ENCODE assay signal across 8 cellular contexts in genomic region chr7:32163141-32163806, GRCh38.
DNase-seq lines count a peak whose midpoint lies in the region; ATAC-seq and TF ChIP-seq lines count a peak whose summit lies in the region.
"Had no signal": no experiment of that assay in that cellular context is flagged by ENCODE, and none has a peak within 500 bp of the region (broad histone marks: within the 10 kb centered on the region; RNA-seq: fewer than 3 reads in every experiment).

No MANE protein-coding gene starts in this region.

- no peak overlapping the region for H3K27ac Mint-ChIP-seq in WTC11
- H3K27ac Mint-ChIP-seq: activated naive CD8-positive, alpha-beta T cell treated with anti-CD3 and anti-CD28 coated beads for 36 hours had no signal

- H3K4me1 Mint-ChIP-seq in WTC11, result peaks cover 3% of the 10 kb centered on the region; the same call in 1 of the 2 replicates
- H3K4me1 Mint-ChIP-seq: activated naive CD8-positive, alpha-beta T cell treated with anti-CD3 and anti-CD28 coated beads for 36 hours had no signal

- peaks cover 21% of the 10 kb centered on the region for H3K27me3 Mint-ChIP-seq in WTC11 (ENCODE audit: low read depth)
- H3K27me3 Mint-ChIP-seq: activated naive CD8-positive, alpha-beta T cell treated with anti-CD3 and anti-CD28 coated beads for 36 hours had no signal

- CTCF ChIA-PET in WTC11 (lab: Charles Lee), result interaction anchor here (0.6 to 2.6 kb wide), 3 partner anchors 20 to 1820 kb away, joined by 3 to 19 read pairs (median 4); no protein-coding TSS in a partner anchor

- DNase-seq in LoVo (ENCODE audit: low spot score) (peak; percentile 73), cerebellar cortex (ENCODE audit: low spot score) (peak; percentile 97), kidney tubule cell (ENCODE audit: low spot score) (peak; percentile 98), WTC11 (ENCODE audit: low spot score) (no peak), GM13976 (ENCODE audit: low spot score) (no peak)
- DNase-seq in activated CD4-positive, CD25-positive, alpha-beta regulatory T cell treated with anti-CD3 and anti-CD28 coated beads, Interleukin-2, amount 50 U/mL, for 72 hours, result no peak
- DNase-seq: activated naive CD8-positive, alpha-beta T cell treated with anti-CD3 and anti-CD28 coated beads for 36 hours had no signal

- H3K4me3 Mint-ChIP-seq in WTC11, result no peak overlapping the region
- H3K4me3 Mint-ChIP-seq: activated naive CD8-positive, alpha-beta T cell treated with anti-CD3 and anti-CD28 coated beads for 36 hours had no signal

- H3K9me3 Mint-ChIP-seq in WTC11, result no peaks in the 10 kb centered on the region
- H3K9me3 Mint-ChIP-seq: activated naive CD8-positive, alpha-beta T cell treated with anti-CD3 and anti-CD28 coated beads for 36 hours had no signal

- H3K36me3 Mint-ChIP-seq in WTC11, result no peaks in the 10 kb centered on the region
- H3K36me3 Mint-ChIP-seq: activated naive CD8-positive, alpha-beta T cell treated with anti-CD3 and anti-CD28 coated beads for 36 hours had no signal

- ATAC-seq in WTC11, result no peak
- no peak for ATAC-seq in GM18870 (IDR thresholded peaks at IDR 0.05; ENCODE audit: unreplicated experiment)

- in situ Hi-C loops in GM13976 (cut with MboI; ENCODE audit: low sequenced_read_pairs, unreplicated experiment), result no loop called here

- no peak for TF ChIP-seq CTCF in WTC11 (IDR thresholded peaks at IDR 0.05)
- TF ChIP-seq CTCF in GM13976 (IDR thresholded peaks at IDR 0.05; ENCODE audit: borderline replicate concordance, control extremely low read depth, extremely low read depth, insufficient read depth, missing control alignments), result no peak

- POLR2A ChIA-PET in WTC11 (lab: Charles Lee), result no interaction called here

TF ChIP-seq in WTC11, 78 proteins besides CTCF, POLR2A, EP300 and RAD21 (continues in another document):
- TF ChIP-seq ATF3 (CRISPR knock-in tag; conservative IDR thresholded peaks at IDR 0.05), result no peak
- no peak for TF ChIP-seq MLX (CRISPR knock-in tag; IDR thresholded peaks at IDR 0.05)
- no peak for TF ChIP-seq USF2 (CRISPR knock-in tag; IDR thresholded peaks at IDR 0.05)
- no peak for TF ChIP-seq SOX15 (CRISPR knock-in tag; IDR thresholded peaks at IDR 0.05)
- TF ChIP-seq ZNF423 (CRISPR knock-in tag; IDR thresholded peaks at IDR 0.05), result no peak
- no peak for TF ChIP-seq TEAD4 (CRISPR knock-in tag; IDR thresholded peaks at IDR 0.05)
- TF ChIP-seq GRHL2 (CRISPR knock-in tag; IDR thresholded peaks at IDR 0.05; ENCODE audit: insufficient replicate concordance, severe bottlenecking), result no peak
- TF ChIP-seq SMAD4 (CRISPR knock-in tag; IDR thresholded peaks at IDR 0.05), result no peak
- TF ChIP-seq ZMAT4 (CRISPR knock-in tag; IDR thresholded peaks at IDR 0.05), result no peak
- TF ChIP-seq ARID4B (CRISPR knock-in tag; IDR thresholded peaks at IDR 0.05; ENCODE audit: borderline replicate concordance), result no peak
- TF ChIP-seq HMGXB4 (CRISPR knock-in tag; IDR thresholded peaks at IDR 0.05), result no peak
- no peak for TF ChIP-seq ZNF512 (CRISPR knock-in tag; IDR thresholded peaks at IDR 0.05; ENCODE audit: borderline replicate concordance)
- no peak for TF ChIP-seq NFYB (CRISPR knock-in tag; conservative IDR thresholded peaks at IDR 0.05; ENCODE audit: low read depth)
- no peak for TF ChIP-seq NR2C2 (CRISPR knock-in tag; IDR thresholded peaks at IDR 0.05)
- TF ChIP-seq RORB (CRISPR knock-in tag; IDR thresholded peaks at IDR 0.05), result no peak

Comparison
In these comparisons a context has a peak if more than half of its experiments do, and no peak if none do; other contexts are left out.
1. DNase-seq: peak in LoVo (single experiment), cerebellar cortex (single experiment) and kidney tubule cell (single experiment); none in WTC11 (single experiment), activated CD4-positive, CD25-positive, alpha-beta regulatory T cell treated with anti-CD3 and anti-CD28 coated beads, Interleukin-2, amount 50 U/mL, for 72 hours (single experiment) and GM13976 (single experiment).